23 cellular contexts compared by ENCODE assay signal in the genomic region with DNA sequence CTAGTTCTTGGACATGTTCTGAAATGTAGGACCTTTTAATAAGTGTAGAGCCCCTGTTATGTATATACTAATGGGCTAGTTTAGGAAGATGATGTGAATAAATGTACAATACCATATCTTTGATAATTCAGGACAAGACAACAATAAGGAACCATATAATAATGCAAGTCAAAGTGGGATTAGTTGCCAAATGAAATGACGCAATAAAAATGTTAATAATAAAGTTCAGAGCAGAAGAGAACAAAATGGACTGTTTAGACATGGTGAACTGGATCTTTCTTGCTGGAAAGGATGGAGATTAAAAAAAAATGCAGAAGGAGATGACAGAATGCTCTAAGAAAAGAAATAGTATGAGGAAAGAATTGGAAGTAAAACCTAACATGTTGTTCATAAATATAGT.
"Had no signal": no experiment of that assay in that cellular context is flagged by ENCODE, and none has a peak within 500 bp of the region (broad histone marks: within the 10 kb centered on the region; RNA-seq: fewer than 3 reads in every experiment).

No MANE protein-coding gene starts in this region.

- H3K27me3 ChIP-seq: breast epithelium, SJCRH30 had no signal

- H3K36me3 ChIP-seq: breast epithelium, SJCRH30 had no signal

- H3K4me3 ChIP-seq: breast epithelium, SJCRH30 had no signal

- H3K4me1 ChIP-seq: breast epithelium, SJCRH30 had no signal

- H3K27ac Mint-ChIP-seq: activated CD8-positive, alpha-beta T cell treated with anti-CD3 and anti-CD28 coated beads, Interleukin-2, amount 10 ng/mL, durations not matched to agents 7 days and 5 days; activated naive CD4-positive, alpha-beta T cell treated with anti-CD3 and anti-CD28 coated beads for 36 hours had no signal

- H3K9me3 ChIP-seq: SJCRH30, SK-N-SH had no signal

- H3K9me3 Mint-ChIP-seq: activated naive CD4-positive, alpha-beta T cell treated with anti-CD3 and anti-CD28 coated beads for 36 hours had no signal

- H3K4me3 Mint-ChIP-seq: activated CD8-positive, alpha-beta T cell treated with anti-CD3 and anti-CD28 coated beads, Interleukin-2, amount 10 ng/mL, durations not matched to agents 7 days and 5 days; activated naive CD4-positive, alpha-beta T cell treated with anti-CD3 and anti-CD28 coated beads for 36 hours had no signal

- DNase-seq: activated CD4-positive, alpha-beta T cell treated with anti-CD3 and anti-CD28 coated beads for 4 hours; activated CD8-positive, alpha-beta T cell treated with anti-CD3 and anti-CD28 coated beads, Interleukin-2, amount 10 ng/mL, durations not matched to agents 7 days and 5 days; activated effector memory CD4-positive, alpha-beta T cell treated with Interleukin-2 at 50 U/mL for 16 hours; activated naive CD4-positive, alpha-beta T cell treated with anti-CD3 and anti-CD28 coated beads for 36 hours; aorta; caudate nucleus; MM.1S; NCI-H1105; NCI-H1436; NCI-H1694 treated with DMSO at 0.1 percent for 48 hours; NCI-H2029 treated with DMSO at 0.1 percent for 48 hours; NCI-H510A treated with DMSO at 0.1 percent for 48 hours; NCI-H69; NK-92 treated with Interleukin-12 subunit alpha and Interleukin-12 subunit beta, amount 100 ng/mL, for 24 hours; OCI-M1; Right ventricle myocardium superior; RPMI8226; SJCRH30; SK-N-SH had no signal

- ATAC-seq: activated CD8-positive, alpha-beta T cell treated with anti-CD3 and anti-CD28 coated beads, Interleukin-2, amount 10 ng/mL, durations not matched to agents 7 days and 5 days; Panc1 had no signal

- H3K27ac ChIP-seq: breast epithelium, coronary artery, KMS-11, SJCRH30 had no signal
